17 cellular contexts compared by ENCODE assay signal in the genomic region with DNA sequence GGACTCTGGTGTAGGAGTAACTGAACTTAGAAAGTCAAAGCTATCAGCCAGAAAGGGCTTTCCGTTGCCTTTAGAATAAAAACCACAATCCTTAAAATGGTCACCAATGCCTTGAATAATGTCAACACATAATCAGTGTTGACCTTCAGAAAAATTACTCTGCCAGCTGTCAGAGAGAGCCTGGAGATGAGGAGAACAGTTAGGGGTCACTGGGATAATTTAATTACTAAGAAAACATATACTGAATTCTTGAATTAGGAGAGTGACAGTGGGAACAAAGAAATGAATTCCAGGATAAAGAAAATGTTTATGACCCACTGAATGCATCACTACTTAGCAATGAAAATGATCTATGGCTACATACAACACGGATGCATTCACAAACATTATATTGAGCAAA. TPM values are rescaled to one million over a fixed set of nuclear protein-coding genes. Genes with fewer than 3 reads are reported as not detected.
DNase-seq lines count a peak whose midpoint lies in the region; ATAC-seq, FAIRE-seq and TF ChIP-seq lines count a peak whose summit lies in the region.
"Had no signal": no experiment of that assay in that cellular context is flagged by ENCODE, and none has a peak within 500 bp of the region (broad histone marks: within the 10 kb centered on the region; RNA-seq: fewer than 3 reads in every experiment).

No MANE protein-coding gene starts in this region.

- H3K27ac ChIP-seq in liver (ENCODE audit: low read depth in 1 of 2, low read length in 2 of 2): peak overlapping the region; percentile 54 to 87
- no peak overlapping the region for H3K27ac ChIP-seq in HepG2 (ENCODE audit: extremely low read length, insufficient read depth, low read length)
- H3K27ac ChIP-seq: KMS-11 had no signal

- TF ChIP-seq CTCF in liver (IDR thresholded peaks at IDR 0.05; ENCODE audit: low read depth, low read length, missing input control) (no peak), HepG2 (CRISPR knock-in tag; IDR thresholded peaks at IDR 0.05) (no peak)

- no peak for TF ChIP-seq POLR2A in HepG2 (IDR thresholded peaks at IDR 0.05; ENCODE audit: insufficient read depth in 1 of 2, low read depth in 2 of 2, low read length in 2 of 2)

- 88% methylated on average over 2 of the region's 2 CpGs for WGBS in liver
- WGBS in HepG2 (ENCODE audit: low lambda C conversion rate): 94% methylated on average over 2 of the region's 2 CpGs

- peaks cover 8 to 34% (median 16%) of the 10 kb centered on the region in 4 donors for H3K4me1 ChIP-seq in liver (ENCODE audit: control insufficient read depth in 4 of 4, insufficient read depth in 4 of 4, low read length in 3 of 4)
- peaks cover 44% of the 10 kb centered on the region for H3K4me1 ChIP-seq in HepG2 (ENCODE audit: insufficient read depth, low read length)

- H3K9me3 ChIP-seq in liver (ENCODE audit: control insufficient read depth in 4 of 4, low read length in 3 of 4) (no peaks in the 10 kb centered on the region), HepG2 (ENCODE audit: low read length) (no peaks in the 10 kb centered on the region), MG63 (no peaks in the 10 kb centered on the region)
- H3K9me3 ChIP-seq: Caco-2 had no signal

- no peak for ATAC-seq in HepG2

- in situ Hi-C loops in HepG2 (cut with HindIII; ENCODE audit: extremely low pct_ligation_motif_present, low pct_unique_long_range_greater_than_20kb): no loop called here

- TF ChIP-seq EP300 in HepG2 (IDR thresholded peaks at IDR 0.05; ENCODE audit: low read depth in 2 of 2, low read length in 2 of 2): no peak
- TF ChIP-seq EP300 in HepG2 (CRISPR knock-in tag; IDR thresholded peaks at IDR 0.05; ENCODE audit: borderline replicate concordance): no peak

- no peaks in the 10 kb centered on the region for H3K79me2 ChIP-seq in HepG2 (ENCODE audit: insufficient read depth, low read length)

- POLR2A ChIA-PET in HepG2 (lab: Yijun Ruan, JAX): no interaction called here

- no peaks in the 10 kb centered on the region for H4K20me1 ChIP-seq in HepG2 (ENCODE audit: insufficient read depth, low read length)

- no peak overlapping the region for H3K9ac ChIP-seq in liver (ENCODE audit: low read depth in 1 of 2, low read length in 2 of 2)
- no peak overlapping the region for H3K9ac ChIP-seq in HepG2 (ENCODE audit: insufficient read depth, low read depth, low read length)
- H3K9ac ChIP-seq: KMS-11 had no signal

- H3K27me3 ChIP-seq in liver (ENCODE audit: control insufficient read depth in 4 of 4, insufficient read depth in 4 of 4, low read length in 3 of 4) (no peaks in the 10 kb centered on the region), HepG2 (ENCODE audit: control insufficient read depth in 1 of 2, insufficient read depth in 2 of 2, low read length in 2 of 2) (no peaks in the 10 kb centered on the region), MG63 (no peaks in the 10 kb centered on the region)

- no peak overlapping the region for H2AFZ ChIP-seq in HepG2 (ENCODE audit: low read length)

- CTCF ChIA-PET in HepG2 (lab: Yijun Ruan, JAX; ENCODE audit: low intra/inter-chr PET ratio, low total read pairs): no interaction called here

- no peak for FAIRE-seq in HepG2 (lab: Jason Lieb, UNC)
- FAIRE-seq: G401.6, GM12892 had no signal

- no TSS peak for BruUV-seq in HepG2 (replicated peaks; lab: Mats Ljungman, UMichigan)

- H3K4me2 ChIP-seq in HepG2 (ENCODE audit: low read depth, low read length): no peak overlapping the region
- H3K4me2 ChIP-seq: KMS-11 had no signal

- H3K4me3 ChIP-seq in liver (ENCODE audit: low read depth in 1 of 3, low read length in 3 of 3): no peak overlapping the region
- H3K4me3 ChIP-seq in HepG2 (replicated peaks in 1 of 3; ENCODE audit: insufficient read depth in 1 of 3, low read depth in 2 of 3, low read length in 3 of 3): no peak overlapping the region
- H3K4me3 ChIP-seq in MG63: no peak overlapping the region

- no peaks in the 10 kb centered on the region for H3K36me3 ChIP-seq in liver (ENCODE audit: control insufficient read depth in 4 of 4, insufficient read depth in 3 of 4, low read depth in 1 of 4, low read length in 3 of 4)
- H3K36me3 ChIP-seq in HepG2 (replicated peaks in 1 of 2; ENCODE audit: control insufficient read depth in 1 of 2, insufficient read depth in 2 of 2, low read length in 2 of 2): no peaks in the 10 kb centered on the region
- H3K36me3 ChIP-seq in MG63: no peaks in the 10 kb centered on the region

- intact Hi-C loops in HepG2 (cut with micrococcal nuclease; ENCODE audit: unreplicated experiment): no loop called here

- no peak for TF ChIP-seq RAD21 in liver (IDR thresholded peaks at IDR 0.05)
- no peak for TF ChIP-seq RAD21 in HepG2 (CRISPR knock-in tag; IDR thresholded peaks at IDR 0.05)

- DNase-seq in HepG2 (ENCODE audit: low spot score): no peak
- DNase-seq in SHP77 (lab: John Stamatoyannopoulos, UW): peak; percentile 10 to 28
- peak; percentile 52 for DNase-seq in left kidney (ENCODE audit: low read depth, low spot score)
- no peak for DNase-seq in ecto neural progenitor cell (ENCODE audit: low spot score)
- no peak for DNase-seq in cortex of kidney (lab: John Stamatoyannopoulos, UW)
- no peak for DNase-seq in NCI-H526 (lab: John Stamatoyannopoulos, UW)
- no peak for DNase-seq in MG63
- DNase-seq: AML-193, Caco-2, GOT3, NCI-H1436, NCI-H2107, NCI-H82 had no signal

TF ChIP-seq in liver, 16 proteins besides CTCF, POLR2A, EP300 and RAD21:
- TF ChIP-seq GABPA (IDR thresholded peaks at IDR 0.05 in 1 of 2, conservative IDR thresholded peaks at IDR 0.05 in 1 of 2) (no peak), EGR1 (IDR thresholded peaks at IDR 0.05; ENCODE audit: low read depth in 2 of 2) (no peak), RXRA (IDR thresholded peaks at IDR 0.05) (no peak), NR2F2 (IDR thresholded peaks at IDR 0.05) (no peak), JUND (IDR thresholded peaks at IDR 0.05) (no peak), HNF4A (conservative IDR thresholded peaks at IDR 0.05) (no peak), FOXA1 (IDR thresholded peaks at IDR 0.05) (no peak), SP1 (IDR thresholded peaks at IDR 0.05) (no peak), HNF4G (IDR thresholded peaks at IDR 0.05) (no peak)

TF ChIP-seq in HepG2, 621 proteins besides CTCF, POLR2A, EP300 and RAD21:
- TF ChIP-seq NCOA2 (CRISPR knock-in tag; IDR thresholded peaks at IDR 0.05) (no peak), PLRG1 (conservative IDR thresholded peaks at IDR 0.05) (no peak), WIZ (CRISPR knock-in tag; IDR thresholded peaks at IDR 0.05) (no peak), ZC3H13 (CRISPR knock-in tag; IDR thresholded peaks at IDR 0.05) (no peak), TAF15 (IDR thresholded peaks at IDR 0.05; ENCODE audit: low read depth, low read length, poor library complexity, severe bottlenecking) (no peak), ZSCAN22 (CRISPR knock-in tag; IDR thresholded peaks at IDR 0.05) (no peak), GLI4 (CRISPR knock-in tag; IDR thresholded peaks at IDR 0.05; ENCODE audit: borderline replicate concordance) (no peak), AKAP8 (CRISPR knock-in tag; IDR thresholded peaks at IDR 0.05) (no peak), MIER2 (CRISPR knock-in tag; IDR thresholded peaks at IDR 0.05) (no peak), PHF20 (CRISPR knock-in tag; IDR thresholded peaks at IDR 0.05) (no peak), NKX3-1 (CRISPR knock-in tag; IDR thresholded peaks at IDR 0.05) (no peak), ZNF766 (CRISPR knock-in tag; IDR thresholded peaks at IDR 0.05; ENCODE audit: borderline replicate concordance) (no peak), U2AF2 (IDR thresholded peaks at IDR 0.05; ENCODE audit: low read depth, low read length) (no peak), ZNF468 (CRISPR knock-in tag; IDR thresholded peaks at IDR 0.05) (no peak), ZNF713 (CRISPR knock-in tag; IDR thresholded peaks at IDR 0.05) (no peak), FOXO1 (CRISPR knock-in tag; IDR thresholded peaks at IDR 0.05) (no peak)
- TF ChIP-seq, protein P1, sequence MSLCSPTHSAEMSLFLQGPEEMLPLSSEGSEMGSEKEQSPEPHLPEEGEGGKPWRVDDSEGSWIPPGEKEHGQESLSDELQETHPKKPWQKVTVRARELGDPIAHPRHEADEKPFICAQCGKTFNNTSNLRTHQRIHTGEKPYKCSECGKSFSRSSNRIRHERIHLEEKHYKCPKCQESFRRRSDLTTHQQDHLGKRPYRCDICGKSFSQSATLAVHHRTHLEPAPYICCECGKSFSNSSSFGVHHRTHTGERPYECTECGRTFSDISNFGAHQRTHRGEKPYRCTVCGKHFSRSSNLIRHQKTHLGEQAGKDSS (CRISPR knock-in tag; IDR thresholded peaks at IDR 0.05; ENCODE audit: borderline replicate concordance, low read depth): no peak

RNA-seq across cellular contexts. Expression of gene UGP2, which starts 23.4 kb away (rescaled TPM):
- total RNA-seq in liver (100 to 1,000 TPM in 1 of 2 donors, 10 to 100 TPM in 1; 76.2 to 341 TPM), HepG2 (2016; rRNA removed; fragmentation: Illumina TruSeq; extraction: Trizol) (134 and 210 TPM in 2 replicates)
- polyA plus RNA-seq in liver (100 to 1,000 TPM; 182 to 723 TPM), HepG2 (2011; rRNA removed) (80.1 and 96.0 TPM in 2 replicates)
- total RNA-seq in HepG2 (2016; cell fraction: cytosol; rRNA removed; fragmentation: Illumina TruSeq; extraction: Trizol; ENCODE audit: low read depth): 83.7 and 93.6 TPM in 2 replicates
- total RNA-seq in HepG2 (2016; cell fraction: insoluble cytoplasmic fraction; rRNA removed; fragmentation: Illumina TruSeq; extraction: Trizol): 123 and 218 TPM in 2 replicates
- 85.1 and 86.4 TPM in 2 replicates for total RNA-seq in HepG2 (2016; cell fraction: membrane; rRNA removed; fragmentation: Illumina TruSeq; extraction: Trizol)
- 79.9 and 81.8 TPM in 2 replicates for total RNA-seq in HepG2 (2016; cell fraction: nucleus; rRNA removed; fragmentation: Illumina TruSeq; extraction: Trizol)
- 34.2 and 64.5 TPM in 2 replicates for polyA plus RNA-seq in HepG2 (2011; cell fraction: cytosol; rRNA removed)
- 28.2 and 36.8 TPM in 2 replicates for polyA plus RNA-seq in HepG2 (2011; cell fraction: nucleus; rRNA removed)
- polyA plus RNA-seq in HepG2 (2012): 164 and 194 TPM in 2 replicates
- polyA plus RNA-seq in HepG2 (2016; cell fraction: cytosol; fragmentation: Illumina TruSeq; extraction: Trizol; ENCODE audit: low read depth): 27.9 and 31.2 TPM in 2 replicates
- 183 and 197 TPM in 2 replicates for polyA plus RNA-seq in HepG2 (2016; cell fraction: insoluble cytoplasmic fraction; fragmentation: Illumina TruSeq; extraction: Trizol; ENCODE audit: low read depth)
- polyA plus RNA-seq in HepG2 (2016; cell fraction: membrane; fragmentation: Illumina TruSeq; extraction: Trizol; ENCODE audit: low read depth): 56.9 and 57.3 TPM in 2 replicates
- polyA plus RNA-seq in HepG2 (2016; cell fraction: nucleus; fragmentation: Illumina TruSeq; extraction: Trizol; ENCODE audit: insufficient read depth, low read depth): 78.5 and 87.8 TPM in 2 replicates
- polyA minus RNA-seq in HepG2 (2011; rRNA and poly(A)+ RNA removed; ENCODE audit: low replicate concordance): 11.5 and 14.4 TPM in 2 replicates
- polyA minus RNA-seq in HepG2 (2011; cell fraction: cytosol; rRNA and poly(A)+ RNA removed): 103 and 130 TPM in 2 replicates
- polyA minus RNA-seq in HepG2 (2011; cell fraction: nucleus; rRNA and poly(A)+ RNA removed): 119 and 170 TPM in 2 replicates
- 31.2 and 41.4 TPM in 2 replicates for total RNA-seq in MG63 (2014; rRNA removed; shearing (Covaris generic); ENCODE audit: low replicate concordance)

Comparison
In these comparisons a context has a peak if more than half of its experiments do, and no peak if none do; other contexts are left out.
1. DNase-seq: peak in SHP77 (2 of 2) and left kidney (single experiment); none in HepG2 (single experiment), ecto neural progenitor cell (single experiment), cortex of kidney (single experiment), NCI-H526 (0 of 2) and MG63 (single experiment).